In the genomic region with DNA sequence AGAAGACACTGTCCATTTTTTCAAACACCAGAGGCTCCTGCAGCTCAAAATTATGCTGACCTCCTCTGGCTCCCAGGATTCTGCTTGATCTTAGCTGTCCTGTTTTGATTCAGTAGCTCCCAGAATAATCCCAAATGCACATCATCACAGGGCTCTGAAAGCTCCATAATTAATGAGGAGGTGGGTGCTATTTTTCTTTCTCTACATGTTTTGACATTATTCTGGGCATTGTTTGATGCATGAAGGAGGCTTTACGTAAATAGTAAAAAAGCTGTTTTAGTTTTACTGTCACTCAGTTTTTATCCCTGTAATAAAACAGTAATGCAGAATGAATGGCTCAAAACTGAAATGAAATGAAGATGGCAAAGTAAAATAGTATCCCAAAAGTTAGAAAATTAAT, we compare ENCODE assay signal across 19 cellular contexts.
"Had no signal": no experiment of that assay in that cellular context is flagged by ENCODE, and none has a peak within 500 bp of the region (broad histone marks: within the 10 kb centered on the region; RNA-seq: fewer than 3 reads in every experiment).

No MANE protein-coding gene starts in this region.

- DNase-seq: colonic mucosa; cortex of kidney; dermis blood vessel endothelial cell; dorsolateral prefrontal cortex; effector CD4-positive, alpha-beta T cell; effector CD8-positive, alpha-beta T cell; effector memory CD4-positive, alpha-beta T cell; effector memory CD8-positive, alpha-beta T cell; endodermal cell; erythroblast; esophagus squamous epithelium; foreskin fibroblast; foreskin keratinocyte; foreskin melanocyte; gastrocnemius medialis; glutamatergic neuron; head of caudate nucleus; heart left ventricle; heart right ventricle had no signal
